ENCODE assay signal across 8 cellular contexts in the genomic region with DNA sequence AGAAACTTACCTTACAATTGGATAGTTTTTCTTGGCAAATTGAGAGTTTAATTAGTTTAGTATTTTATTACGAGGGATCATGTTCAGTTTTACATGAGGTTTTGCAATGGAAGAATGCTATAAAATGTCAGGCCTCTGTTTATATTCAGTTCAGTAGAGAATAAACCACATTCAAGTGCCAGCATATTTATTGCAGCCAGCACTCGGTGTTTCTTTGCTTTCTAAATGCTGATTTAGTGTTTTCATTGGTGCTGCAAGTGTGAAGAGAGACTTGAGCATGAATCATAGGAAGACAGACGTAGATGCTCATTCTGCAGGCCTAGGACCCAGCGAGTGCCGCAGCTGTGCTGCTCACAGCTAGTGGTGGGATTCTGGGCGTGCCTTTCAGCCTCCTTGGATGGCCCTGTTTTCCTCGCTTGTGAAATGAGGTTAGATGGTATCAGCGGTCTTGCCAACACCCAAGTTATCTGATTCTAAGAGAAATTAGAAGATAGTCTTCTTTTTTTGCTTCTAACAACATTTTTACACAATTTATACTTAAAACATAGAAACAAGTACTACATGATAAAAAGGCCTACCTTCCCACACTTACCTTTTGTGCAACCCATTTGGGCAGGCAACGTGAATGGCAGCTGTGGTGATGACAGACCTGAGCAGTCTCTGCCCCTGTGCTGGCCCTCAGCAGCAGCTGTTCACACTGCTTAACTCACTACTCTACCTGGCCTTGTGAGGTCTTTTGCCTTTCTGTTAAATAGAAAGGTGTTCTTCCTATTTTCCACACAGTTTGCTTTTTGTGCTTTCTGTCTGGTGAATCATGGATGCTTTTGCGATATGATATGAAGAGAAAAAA. TPM values are rescaled to one million over a fixed set of nuclear protein-coding genes. Genes with fewer than 3 reads are reported as not detected.
DNase-seq lines count a peak whose midpoint lies in the region; ATAC-seq and TF ChIP-seq lines count a peak whose summit lies in the region.

No MANE protein-coding gene starts in this region.

- H3K27ac Mint-ChIP-seq in CD4-positive, CD25-positive, alpha-beta regulatory T cell: peak overlapping the region; percentile 90 to 99 (median 96)
- H3K27ac Mint-ChIP-seq in nephron progenitor cell: peak overlapping the region; percentile 28

- peak overlapping the region; percentile 62 for H3K9ac ChIP-seq in adipocyte (ENCODE audit: low read length)

- H3K4me3 Mint-ChIP-seq in CD4-positive, CD25-positive, alpha-beta regulatory T cell: peak overlapping the region; percentile 69 to 83 (median 76)
- no peak overlapping the region for H3K4me3 Mint-ChIP-seq in nephron progenitor cell

- peak overlapping the region; percentile 87 for H3K4me3 ChIP-seq in CD4-positive, CD25-positive, alpha-beta regulatory T cell (ENCODE audit: low read depth, low read length)
- H3K4me3 ChIP-seq in adipocyte (ENCODE audit: low read length): peak overlapping the region; percentile 48

- H3K4me1 ChIP-seq in CD4-positive, CD25-positive, alpha-beta regulatory T cell (ENCODE audit: control insufficient read depth, insufficient read depth, low read length, poor library complexity, severe bottlenecking): peaks cover 94% of the 10 kb centered on the region
- H3K4me1 ChIP-seq in adipocyte (ENCODE audit: control insufficient read depth, insufficient read depth, low read length): peaks cover 41% of the 10 kb centered on the region

- H3K27me3 Mint-ChIP-seq in CD4-positive, CD25-positive, alpha-beta regulatory T cell: no peaks in the 10 kb centered on the region
- no peaks in the 10 kb centered on the region for H3K27me3 Mint-ChIP-seq in nephron progenitor cell (ENCODE audit: low read depth, poor library complexity)

- TF ChIP-seq CTCF in nephron progenitor cell (IDR thresholded peaks at IDR 0.05): no peak

- no peaks in the 10 kb centered on the region for H3K9me3 Mint-ChIP-seq in CD4-positive, CD25-positive, alpha-beta regulatory T cell
- no peaks in the 10 kb centered on the region for H3K9me3 Mint-ChIP-seq in nephron progenitor cell

- H3K36me3 Mint-ChIP-seq in CD4-positive, CD25-positive, alpha-beta regulatory T cell: peaks cover 11% of the 10 kb centered on the region
- H3K36me3 Mint-ChIP-seq in nephron progenitor cell (ENCODE audit: low read depth): no peaks in the 10 kb centered on the region

- peak; percentile 72 to 77 for ATAC-seq in CD4-positive, CD25-positive, alpha-beta regulatory T cell (ENCODE audit: low read depth in 2 of 2)
- ATAC-seq in GM21447 (IDR thresholded peaks at IDR 0.05; ENCODE audit: unreplicated experiment): no peak

- H3K9me3 ChIP-seq in CD4-positive, CD25-positive, alpha-beta regulatory T cell (ENCODE audit: control insufficient read depth in 2 of 2, low read length in 2 of 2): no peaks in the 10 kb centered on the region
- H3K9me3 ChIP-seq in adipocyte (ENCODE audit: control insufficient read depth, low read length): no peaks in the 10 kb centered on the region

- H3K27ac ChIP-seq in CD4-positive, CD25-positive, alpha-beta regulatory T cell (ENCODE audit: insufficient read depth, low read length, poor library complexity, severe bottlenecking): peak overlapping the region; percentile 85

- no peaks in the 10 kb centered on the region for H3K27me3 ChIP-seq in CD4-positive, CD25-positive, alpha-beta regulatory T cell (ENCODE audit: control insufficient read depth, insufficient read depth, low read length)
- H3K27me3 ChIP-seq in adipocyte (replicated peaks; ENCODE audit: control insufficient read depth, insufficient read depth, low read length): no peaks in the 10 kb centered on the region

- DNase-seq in CD4-positive, CD25-positive, alpha-beta regulatory T cell: peak; percentile 33 to 77 (median 56)
- DNase-seq in RPMI8226: peak; percentile 88
- no peak for DNase-seq in adipocyte (ENCODE audit: low read depth)
- DNase-seq in nephron progenitor cell: no peak
- DNase-seq in cerebellum (ENCODE audit: low spot score): no peak
- DNase-seq in NCI-H2029 (lab: John Stamatoyannopoulos, UW): no peak
- DNase-seq in DMS53 (lab: John Stamatoyannopoulos, UW): no peak

- no peaks in the 10 kb centered on the region for H3K36me3 ChIP-seq in CD4-positive, CD25-positive, alpha-beta regulatory T cell (ENCODE audit: control insufficient read depth, insufficient read depth, low read length)
- H3K36me3 ChIP-seq in adipocyte (ENCODE audit: control insufficient read depth, insufficient read depth, low read length, severe bottlenecking): no peaks in the 10 kb centered on the region

- peaks cover 49 to 91% (median 74%) of the 10 kb centered on the region in 4 donors for H3K4me1 Mint-ChIP-seq in CD4-positive, CD25-positive, alpha-beta regulatory T cell
- peaks cover 79% of the 10 kb centered on the region for H3K4me1 Mint-ChIP-seq in nephron progenitor cell

RNA-seq across cellular contexts. Expression of gene TNFAIP8, which starts 26.8 kb away (rescaled TPM):
- 120 TPM for total RNA-seq in CD4-positive, CD25-positive, alpha-beta regulatory T cell
- 100 to 1,000 TPM; 183 to 244 (median 202) TPM for polyA plus RNA-seq in CD4-positive, CD25-positive, alpha-beta regulatory T cell
- 8.6 TPM for total RNA-seq in cerebellum

Comparison
In these comparisons a context has a peak if more than half of its experiments do, and no peak if none do; other contexts are left out.
1. DNase-seq: peak in CD4-positive, CD25-positive, alpha-beta regulatory T cell (3 of 3) and RPMI8226 (single experiment); none in adipocyte (single experiment), nephron progenitor cell (single experiment), cerebellum (single experiment), NCI-H2029 (single experiment) and DMS53 (single experiment).
2. RNA of gene TNFAIP8, which starts 26.8 kb away (total RNA-seq): 120 TPM in CD4-positive, CD25-positive, alpha-beta regulatory T cell (single experiment); 8.6 TPM in cerebellum (single experiment); every median in the first group is over 10 times any median in the second.